In the genomic region with DNA sequence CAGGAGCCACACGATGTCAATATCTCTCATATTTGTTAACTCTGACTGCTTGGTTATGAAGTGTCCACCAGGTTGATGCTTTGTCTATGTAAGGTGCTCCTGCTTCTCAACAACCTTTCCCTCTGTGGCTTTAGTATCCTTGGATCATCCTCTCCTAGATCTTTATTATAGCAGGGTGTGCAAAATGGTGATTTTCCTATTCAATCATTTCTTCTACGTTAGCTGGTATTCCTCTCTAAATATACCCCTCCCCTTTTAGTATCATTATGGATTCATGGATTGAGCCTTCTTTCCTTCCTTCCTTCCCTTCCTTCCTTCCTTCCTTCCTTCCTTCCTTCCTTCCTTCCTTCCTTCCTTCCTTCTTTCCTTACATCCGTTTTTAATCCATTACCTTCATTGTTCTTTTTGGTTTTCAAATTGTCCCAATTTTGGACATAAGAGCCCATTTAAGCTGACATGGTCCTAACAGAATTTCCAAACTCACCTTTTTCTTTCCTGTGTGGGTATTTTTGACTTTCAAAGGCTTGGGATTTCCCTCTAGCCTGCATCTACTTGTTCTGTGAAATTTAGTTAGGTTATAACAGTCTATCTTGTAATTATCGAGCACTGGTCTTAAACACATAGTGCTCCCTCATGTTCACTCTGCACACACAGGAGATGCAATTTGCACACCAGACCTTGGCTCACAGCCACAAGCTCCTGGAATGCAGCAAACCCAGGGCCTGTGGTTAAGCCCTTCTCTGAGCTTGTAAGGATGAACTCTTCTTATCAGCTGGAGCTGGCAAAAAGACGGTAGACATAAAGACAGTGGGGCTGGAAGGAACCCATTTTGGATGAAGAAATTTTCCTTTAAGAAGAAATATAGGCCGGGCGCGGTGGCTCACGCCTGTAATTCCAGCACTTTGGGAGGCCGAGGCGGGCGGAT, we compare ENCODE assay signal across 18 cellular contexts.
DNase-seq lines count a peak whose midpoint lies in the region; ATAC-seq and TF ChIP-seq lines count a peak whose summit lies in the region.
"Had no signal": no experiment of that assay in that cellular context is flagged by ENCODE, and none has a peak within 500 bp of the region (broad histone marks: within the 10 kb centered on the region; RNA-seq: fewer than 3 reads in every experiment).

No MANE protein-coding gene starts in this region.

- peak; percentile 96 for DNase-seq in A673 (ENCODE audit: low spot score)
- DNase-seq in EH (ENCODE audit: low read depth): peak; percentile 16
- DNase-seq in RPMI7951 (ENCODE audit: low read depth): peak; percentile 85
- peak; percentile 8 for DNase-seq in left lobe of liver (ENCODE audit: low spot score)
- DNase-seq in OCI-M2 (lab: John Stamatoyannopoulos, UW; ENCODE audit: unreplicated experiment): no peak
- DNase-seq in naive thymus-derived CD4-positive, alpha-beta T cell: no peak
- no peak for DNase-seq in LoVo (ENCODE audit: low spot score)
- DNase-seq: Caco-2; CD4-positive, CD25-positive, alpha-beta regulatory T cell; CD8-positive, alpha-beta T cell; DMS 273 treated with DMSO at 0.1 percent for 48 hours; DMS79; GM23248; H7; HCEC 1CT had no signal

- peaks cover 88% of the 10 kb centered on the region for H3K4me1 ChIP-seq in A673 (ENCODE audit: insufficient read depth, low read length, poor library complexity, severe bottlenecking)
- no peaks in the 10 kb centered on the region for H3K4me1 ChIP-seq in naive thymus-derived CD4-positive, alpha-beta T cell (ENCODE audit: control insufficient read depth in 2 of 2, insufficient read depth in 2 of 2, low read length in 2 of 2)

- no peak overlapping the region for H3K27ac Mint-ChIP-seq in naive thymus-derived CD4-positive, alpha-beta T cell
- H3K27ac Mint-ChIP-seq: B cell; CD4-positive, CD25-positive, alpha-beta regulatory T cell; CD8-positive, alpha-beta T cell had no signal

- H3K9me3 ChIP-seq in A673 (ENCODE audit: low read depth, low read length, poor library complexity, severe bottlenecking): no peaks in the 10 kb centered on the region
- no peaks in the 10 kb centered on the region for H3K9me3 ChIP-seq in naive thymus-derived CD4-positive, alpha-beta T cell (ENCODE audit: control insufficient read depth in 2 of 3, low read length in 3 of 3)
- H3K9me3 ChIP-seq: BLaER1, Caco-2 had no signal

- POLR2A ChIA-PET in A673 (lab: Charles Lee; ENCODE audit: low non-redundant PET): interaction anchor here (0.6 to 0.7 kb wide), 4 partner anchors 52 to 822 kb away, joined by 3 to 4 read pairs (median 4); no protein-coding TSS in a partner anchor
- POLR2A ChIA-PET in naive thymus-derived CD4-positive, alpha-beta T cell (lab: Charles Lee): no interaction called here

- H3K36me3 ChIP-seq in A673 (ENCODE audit: insufficient read depth, low read length, poor library complexity, severe bottlenecking): peaks cover 6% of the 10 kb centered on the region
- no peaks in the 10 kb centered on the region for H3K36me3 ChIP-seq in naive thymus-derived CD4-positive, alpha-beta T cell (ENCODE audit: control insufficient read depth in 2 of 3, insufficient read depth in 3 of 3, low read length in 3 of 3)
- H3K36me3 ChIP-seq: BLaER1 had no signal

- peak overlapping the region; percentile 40 for H3K4me3 ChIP-seq in A673 (ENCODE audit: low read depth, low read length, poor library complexity, severe bottlenecking)
- H3K4me3 ChIP-seq in naive thymus-derived CD4-positive, alpha-beta T cell (ENCODE audit: low read length): no peak overlapping the region
- H3K4me3 ChIP-seq: BLaER1, GM23248 had no signal

- H3K4me3 Mint-ChIP-seq in naive thymus-derived CD4-positive, alpha-beta T cell: no peak overlapping the region
- H3K4me3 Mint-ChIP-seq: B cell; CD4-positive, CD25-positive, alpha-beta regulatory T cell; CD8-positive, alpha-beta T cell had no signal

- intact Hi-C loops in A673 (cut with micrococcal nuclease; ENCODE audit: unreplicated experiment): loop anchor here (1.0 to 5.0 kb wide), 4 partner anchors 100 to 340 kb away; no protein-coding TSS in a partner anchor
- intact Hi-C loops in naive thymus-derived CD4-positive, alpha-beta T cell (cut with micrococcal nuclease): no loop called here

- peaks cover 0 to 4% (median under 1%) of the 10 kb centered on the region in 7 donors for H3K4me1 Mint-ChIP-seq in naive thymus-derived CD4-positive, alpha-beta T cell
- H3K4me1 Mint-ChIP-seq: B cell; CD4-positive, CD25-positive, alpha-beta regulatory T cell had no signal

- ATAC-seq in left lobe of liver: no peak
- no peak for ATAC-seq in naive thymus-derived CD4-positive, alpha-beta T cell
- ATAC-seq: CD8-positive, alpha-beta T cell had no signal

- no TSS peak for BruUV-seq in A673 (replicated peaks; lab: Mats Ljungman, UMichigan)

- H3K36me3 Mint-ChIP-seq in naive thymus-derived CD4-positive, alpha-beta T cell: no peaks in the 10 kb centered on the region
- H3K36me3 Mint-ChIP-seq: CD4-positive, CD25-positive, alpha-beta regulatory T cell; CD8-positive, alpha-beta T cell had no signal

- peaks cover 0 to 33% (median 4%) of the 10 kb centered on the region in 5 donors for H3K27me3 Mint-ChIP-seq in naive thymus-derived CD4-positive, alpha-beta T cell
- H3K27me3 Mint-ChIP-seq: CD4-positive, CD25-positive, alpha-beta regulatory T cell had no signal

- no peaks in the 10 kb centered on the region for H3K27me3 ChIP-seq in A673 (replicated peaks; ENCODE audit: insufficient read depth, low read depth, low read length, poor library complexity)
- no peaks in the 10 kb centered on the region for H3K27me3 ChIP-seq in naive thymus-derived CD4-positive, alpha-beta T cell (ENCODE audit: control insufficient read depth in 2 of 2, insufficient read depth in 2 of 2, low read length in 2 of 2)

- peak overlapping the region; percentile 92 for H3K27ac ChIP-seq in A673 (ENCODE audit: low read depth, low read length, poor library complexity, severe bottlenecking)
- no peak overlapping the region for H3K27ac ChIP-seq in naive thymus-derived CD4-positive, alpha-beta T cell (ENCODE audit: low read depth, low read length)
- H3K27ac ChIP-seq: BLaER1, C4-2B, GM23248 had no signal

- peaks cover 0 to 2% (median 0%) of the 10 kb centered on the region in 11 donors for H3K9me3 Mint-ChIP-seq in naive thymus-derived CD4-positive, alpha-beta T cell
- H3K9me3 Mint-ChIP-seq: CD8-positive, alpha-beta T cell had no signal

- CTCF ChIA-PET in A673 (lab: Charles Lee): interaction anchor here (0.6 to 1.3 kb wide), 3 partner anchors 108 to 511 kb away, joined by 3 to 5 read pairs (median 4); no protein-coding TSS in a partner anchor
- CTCF ChIA-PET in naive thymus-derived CD4-positive, alpha-beta T cell (lab: Charles Lee): no interaction called here

- no peak for TF ChIP-seq CTCF in A673 (conservative IDR thresholded peaks at IDR 0.05; ENCODE audit: low read depth, low read length)

Comparison
In these comparisons a context has a peak if more than half of its experiments do, and no peak if none do; other contexts are left out.
1. DNase-seq: peak in A673 (single experiment), EH (single experiment), RPMI7951 (single experiment) and left lobe of liver (single experiment); none in OCI-M2 (single experiment), naive thymus-derived CD4-positive, alpha-beta T cell (0 of 9) and LoVo (single experiment).